Comparison of ENCODE assay signal across 1 cellular context in the genomic region with DNA sequence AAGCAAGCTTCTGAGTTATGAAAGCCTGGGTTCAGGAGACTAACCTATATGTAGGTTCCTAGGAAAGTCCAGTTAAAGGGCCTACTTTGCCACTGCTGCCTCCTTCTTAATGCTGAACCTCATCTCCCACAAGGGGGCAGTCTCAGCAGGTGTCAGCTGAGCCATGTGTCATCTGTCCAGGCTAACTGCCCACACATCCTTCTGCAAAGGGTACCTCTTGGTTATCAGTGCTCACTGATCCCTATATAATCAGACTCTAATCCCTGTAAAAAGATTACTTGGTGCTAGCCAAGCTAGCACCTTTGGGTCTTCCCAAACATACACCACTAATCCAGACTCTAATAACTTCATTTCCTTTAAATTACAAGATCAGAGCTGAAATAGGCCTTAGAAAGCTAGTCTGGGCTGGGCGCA.
TF ChIP-seq lines count a peak whose summit lies in the region.

No MANE protein-coding gene starts in this region.

TF ChIP-seq in HEK293, 187 proteins besides CTCF, POLR2A, EP300 and RAD21 (continued from another document):
- TF ChIP-seq, protein P1, sequence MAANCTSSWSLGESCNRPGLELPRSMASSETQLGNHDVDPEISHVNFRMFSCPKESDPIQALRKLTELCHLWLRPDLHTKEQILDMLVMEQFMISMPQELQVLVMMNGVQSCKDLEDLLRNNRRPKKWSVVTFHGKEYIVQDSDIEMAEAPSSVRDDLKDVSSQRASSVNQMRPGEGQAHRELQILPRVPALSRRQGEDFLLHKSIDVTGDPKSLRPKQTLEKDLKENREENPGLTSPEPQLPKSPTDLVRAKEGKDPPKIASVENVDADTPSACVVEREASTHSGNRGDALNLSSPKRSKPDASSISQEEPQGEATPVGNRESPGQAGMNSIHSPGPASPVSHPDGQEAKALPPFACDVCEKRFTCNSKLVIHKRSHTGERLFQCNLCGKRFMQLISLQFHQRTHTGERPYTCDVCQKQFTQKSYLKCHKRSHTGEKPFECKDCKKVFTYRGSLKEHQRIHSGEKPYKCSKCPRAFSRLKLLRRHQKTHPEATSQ (tag by site-specific recombination; IDR thresholded peaks at IDR 0.05): no peak
- TF ChIP-seq OVOL3 (tag by site-specific recombination; IDR thresholded peaks at IDR 0.05): no peak
